ENCODE assay signal across 12 cellular contexts in genomic region chr2:36380624-36381481, GRCh38. TPM values are rescaled to one million over a fixed set of nuclear protein-coding genes. Genes with fewer than 3 reads are reported as not detected.
DNase-seq lines count a peak whose midpoint lies in the region; ATAC-seq, FAIRE-seq and TF ChIP-seq lines count a peak whose summit lies in the region.
"Had no signal": no experiment of that assay in that cellular context is flagged by ENCODE, and none has a peak within 500 bp of the region (broad histone marks: within the 10 kb centered on the region; RNA-seq: fewer than 3 reads in every experiment).

No MANE protein-coding gene starts in this region.

- H3K4me2 ChIP-seq in osteoblast (ENCODE audit: insufficient read depth, low read length) = no peak overlapping the region

- TF ChIP-seq CTCF in osteoblast (IDR thresholded peaks at IDR 0.05; ENCODE audit: extremely low read depth, low read depth, low read length) = no peak
- no peak for TF ChIP-seq CTCF in WERI-Rb-1 (IDR thresholded peaks at IDR 0.05; ENCODE audit: low read depth, low read length)

- H3K9me3 ChIP-seq in SJCRH30 (replicated peaks) = no peaks in the 10 kb centered on the region
- H3K9me3 ChIP-seq in osteoblast (ENCODE audit: low read depth, low read length) = no peaks in the 10 kb centered on the region
- H3K9me3 ChIP-seq in WERI-Rb-1 (ENCODE audit: severe bottlenecking) = no peaks in the 10 kb centered on the region
- H3K9me3 ChIP-seq: vagina had no signal

- peak; percentile 16 for ATAC-seq in Right ventricle myocardium superior (ENCODE audit: poor library complexity)

- no peak for DNase-seq in GM12891 (ENCODE audit: insufficient read length, low spot score)
- peak; percentile 50 to 66 for DNase-seq in SJCRH30
- peak; percentile 42 for DNase-seq in Right ventricle myocardium superior
- DNase-seq in osteoblast (ENCODE audit: insufficient read length, low spot score, missing footprints) = peak; percentile 58
- DNase-seq in WERI-Rb-1 = no peak
- no peak for DNase-seq in activated CD8-positive, alpha-beta memory T cell treated with anti-CD3 and anti-CD28 coated beads for 24 hours
- DNase-seq in DMS 273 (lab: John Stamatoyannopoulos, UW; ENCODE audit: unreplicated experiment) = no peak
- DNase-seq in middle frontal gyrus (ENCODE audit: extremely low spot score, low spot score) = no peak
- DNase-seq: amniotic stem cell, NCI-H2171 had no signal

- peaks cover 73% of the 10 kb centered on the region for H4K20me1 ChIP-seq in osteoblast (ENCODE audit: insufficient read depth, low read length)

- H3K4me1 ChIP-seq in SJCRH30 (peaks cover 47% of the 10 kb centered on the region), osteoblast (ENCODE audit: insufficient read depth, low read length) (peaks cover 71% of the 10 kb centered on the region)

- no peak overlapping the region for H2AFZ ChIP-seq in osteoblast (ENCODE audit: low read length)

- no peak for TF ChIP-seq POLR2A in GM12891 (IDR thresholded peaks at IDR 0.05; ENCODE audit: low read depth, low read length)

- FAIRE-seq in GM12891 (lab: Jason Lieb, UNC) = no peak

- H3K27me3 ChIP-seq in SJCRH30 = no peaks in the 10 kb centered on the region
- no peaks in the 10 kb centered on the region for H3K27me3 ChIP-seq in osteoblast (ENCODE audit: insufficient read depth, low read length)
- H3K27me3 ChIP-seq in WERI-Rb-1 (ENCODE audit: insufficient read depth, low read depth, severe bottlenecking) = no peaks in the 10 kb centered on the region
- H3K27me3 ChIP-seq: vagina had no signal

- H3K36me3 ChIP-seq in SJCRH30 (no peaks in the 10 kb centered on the region), osteoblast (ENCODE audit: insufficient read depth, low read length) (peaks cover 62% of the 10 kb centered on the region), WERI-Rb-1 (no peaks in the 10 kb centered on the region)
- H3K36me3 ChIP-seq: vagina had no signal

- intact Hi-C loops in Right ventricle myocardium superior (cut with DNase I) = no loop called here

- no peak overlapping the region; the same call in 1 of the 2 replicates for H3K27ac ChIP-seq in SJCRH30
- H3K27ac ChIP-seq in osteoblast (ENCODE audit: low read depth, low read length) = peak overlapping the region; percentile 42
- H3K27ac ChIP-seq in WERI-Rb-1 = no peak overlapping the region
- H3K27ac ChIP-seq: vagina, VCaP had no signal

- H3K79me2 ChIP-seq in osteoblast (ENCODE audit: insufficient read depth, low read length) = peaks cover 99% of the 10 kb centered on the region

- no peak overlapping the region for H3K4me3 ChIP-seq in SJCRH30
- H3K4me3 ChIP-seq in osteoblast (ENCODE audit: insufficient read depth, low read length) = no peak overlapping the region
- no peak overlapping the region for H3K4me3 ChIP-seq in WERI-Rb-1 (ENCODE audit: low read depth, low read length)
- H3K4me3 ChIP-seq: vagina had no signal

TF ChIP-seq in GM12891, 5 proteins besides CTCF, POLR2A, EP300 and RAD21:
- peak; percentile 64 for TF ChIP-seq SPI1 (IDR thresholded peaks at IDR 0.05; ENCODE audit: low read depth, low read length)
- TF ChIP-seq POU2F2 (IDR thresholded peaks at IDR 0.05; ENCODE audit: low read depth, low read length) = no peak
TF ChIP-seq in GM12891: peak in this region for 1.

RNA-seq across cellular contexts. Expression of gene CRIM1, which starts 25.3 kb away (rescaled TPM):
- 3.7 TPM for polyA plus RNA-seq in GM12891 (2012; ENCODE audit: low read depth, missing spikeins)
- 10.2 and 12.6 TPM in 2 replicates for total RNA-seq in SJCRH30 (2014; rRNA removed; shearing (Covaris generic))
- total RNA-seq in Right ventricle myocardium superior (17.2 TPM), osteoblast (321 and 362 TPM in 2 replicates)

Comparison
In these comparisons a context has a peak if more than half of its experiments do, and no peak if none do; other contexts are left out.
1. DNase-seq: peak in SJCRH30 (2 of 2), Right ventricle myocardium superior (single experiment) and osteoblast (single experiment); none in GM12891 (single experiment), WERI-Rb-1 (single experiment), activated CD8-positive, alpha-beta memory T cell treated with anti-CD3 and anti-CD28 coated beads for 24 hours (single experiment), DMS 273 (single experiment) and middle frontal gyrus (single experiment).
2. RNA of gene CRIM1, which starts 25.3 kb away (total RNA-seq): 321 to 362 TPM in osteoblast; 17.2 TPM in Right ventricle myocardium superior (single experiment) and 10.2 to 12.6 TPM in SJCRH30; every median in the first group is over 10 times any median in the second.